In genomic region chr10:1406976-1407945, GRCh38 we compare ENCODE assay signal across 18 cellular contexts.
"Had no signal": no experiment of that assay in that cellular context is flagged by ENCODE, and none has a peak within 500 bp of the region (broad histone marks: within the 10 kb centered on the region; RNA-seq: fewer than 3 reads in every experiment).

No MANE protein-coding gene starts in this region.

- DNase-seq: activated CD4-positive, alpha-beta T cell treated with anti-CD3 and anti-CD28 coated beads, Interleukin-2, amount 50 U/mL, for 48 hours; activated CD8-positive, alpha-beta memory T cell treated with anti-CD3 and anti-CD28 coated beads, Interleukin-2, amount 10 ng/mL, durations not matched to agents 7 days and 5 days; aorta; hypothalamus; mesendoderm; naive thymus-derived CD4-positive, alpha-beta T cell; stimulated activated CD4-positive, alpha-beta T cell treated with anti-CD3 and anti-CD28 coated beads, Interleukin-4, amount 100 ng/mL, for 24 hours; stimulated activated naive CD4-positive, alpha-beta T cell treated with Interleukin-2 at 50 U/mL for 16 hours; T1000; upper lobe of left lung had no signal

- H3K36me3 Mint-ChIP-seq: activated CD8-positive, alpha-beta memory T cell treated with anti-CD3 and anti-CD28 coated beads, Interleukin-2, amount 10 ng/mL, durations not matched to agents 7 days and 5 days; activated naive CD4-positive, alpha-beta T cell treated with anti-CD3 and anti-CD28 coated beads, Interleukin-2, amount 50 U/mL, for 72 hours; naive thymus-derived CD4-positive, alpha-beta T cell; WTC11 had no signal

- H3K9me3 Mint-ChIP-seq: activated naive CD4-positive, alpha-beta T cell treated with anti-CD3 and anti-CD28 coated beads, Interleukin-2, amount 50 U/mL, for 72 hours; activated T-helper 1 cell treated with anti-CD3 and anti-CD28 coated beads, Interleukin-12 subunit alpha, Interleukin-12 subunit beta, Interleukin-2, Interleukin-4 antibody, amounts not matched to agents 30 ng/mL and 10 ng/mL and 1 ng/mL, durations not matched to agents 14 hours and 24 hours and 36 hours; neural crest cell; T-helper 1 cell treated with Interleukin-12 subunit alpha and Interleukin-12 subunit beta and Interleukin-4 antibody, amounts not matched to agents 30 μg/mL and 1 μg/mL, for 36 hours; WTC11 had no signal

- H3K4me1 Mint-ChIP-seq: activated CD8-positive, alpha-beta memory T cell treated with anti-CD3 and anti-CD28 coated beads, Interleukin-2, amount 10 ng/mL, durations not matched to agents 7 days and 5 days; naive thymus-derived CD4-positive, alpha-beta T cell; neural crest cell had no signal

- H3K4me3 Mint-ChIP-seq: activated CD8-positive, alpha-beta memory T cell treated with anti-CD3 and anti-CD28 coated beads, Interleukin-2, amount 10 ng/mL, durations not matched to agents 7 days and 5 days; activated T-helper 1 cell treated with anti-CD3 and anti-CD28 coated beads, Interleukin-12 subunit alpha, Interleukin-12 subunit beta, Interleukin-2, Interleukin-4 antibody, amounts not matched to agents 30 ng/mL and 10 ng/mL and 1 ng/mL, durations not matched to agents 14 hours and 24 hours and 36 hours; brain; naive thymus-derived CD4-positive, alpha-beta T cell; neural crest cell; T-helper 1 cell treated with Interleukin-12 subunit alpha and Interleukin-12 subunit beta and Interleukin-4 antibody, amounts not matched to agents 30 μg/mL and 1 μg/mL, for 36 hours; WTC11 had no signal

- H3K27me3 Mint-ChIP-seq: activated CD8-positive, alpha-beta memory T cell treated with anti-CD3 and anti-CD28 coated beads, Interleukin-2, amount 10 ng/mL, durations not matched to agents 7 days and 5 days; brain had no signal

- ATAC-seq: activated CD8-positive, alpha-beta memory T cell treated with anti-CD3 and anti-CD28 coated beads, Interleukin-2, amount 10 ng/mL, durations not matched to agents 7 days and 5 days; activated naive CD4-positive, alpha-beta T cell treated with anti-CD3 and anti-CD28 coated beads, Interleukin-2, amount 50 U/mL, for 72 hours; gastroesophageal sphincter; naive thymus-derived CD4-positive, alpha-beta T cell had no signal

- H3K27ac Mint-ChIP-seq: activated CD8-positive, alpha-beta memory T cell treated with anti-CD3 and anti-CD28 coated beads, Interleukin-2, amount 10 ng/mL, durations not matched to agents 7 days and 5 days; activated naive CD4-positive, alpha-beta T cell treated with anti-CD3 and anti-CD28 coated beads, Interleukin-2, amount 50 U/mL, for 72 hours; activated T-helper 1 cell treated with anti-CD3 and anti-CD28 coated beads, Interleukin-12 subunit alpha, Interleukin-12 subunit beta, Interleukin-2, Interleukin-4 antibody, amounts not matched to agents 30 ng/mL and 10 ng/mL and 1 ng/mL, durations not matched to agents 14 hours and 24 hours and 36 hours; brain; naive thymus-derived CD4-positive, alpha-beta T cell; progenitor cell of endocrine pancreas; T-helper 1 cell treated with Interleukin-12 subunit alpha and Interleukin-12 subunit beta and Interleukin-4 antibody, amounts not matched to agents 30 μg/mL and 1 μg/mL, for 36 hours; WTC11 had no signal
